In genomic region chr16:86670835-86671234, GRCh38 we compare ENCODE assay signal across 12 cellular contexts.
"Had no signal": no experiment of that assay in that cellular context is flagged by ENCODE, and none has a peak within 500 bp of the region (broad histone marks: within the 10 kb centered on the region; RNA-seq: fewer than 3 reads in every experiment).

No MANE protein-coding gene starts in this region.

- DNase-seq: activated CD4-positive, alpha-beta T cell treated with anti-CD3 and anti-CD28 coated beads, Interleukin-2, amount 50 U/mL, for 4 hours; activated gamma-delta T cell; cortex of kidney; effector CD8-positive, alpha-beta T cell; mesendoderm; naive thymus-derived CD8-positive, alpha-beta T cell; stimulated activated CD4-positive, alpha-beta T cell treated with anti-CD3 and anti-CD28 coated beads, Interleukin-2, amount 100 ng/mL, for 24 hours; stimulated activated naive CD4-positive, alpha-beta T cell treated with Interleukin-2 at 50 U/mL for 16 hours; thyroid gland had no signal

- H3K4me1 ChIP-seq: thyroid gland had no signal

- H3K27me3 ChIP-seq: ascending aorta, thyroid gland had no signal

- H3K4me3 ChIP-seq: ascending aorta, thyroid gland had no signal

- ATAC-seq: esophagus mucosa; naive thymus-derived CD8-positive, alpha-beta T cell had no signal

- H3K36me3 ChIP-seq: ascending aorta, thyroid gland had no signal

- H3K27ac ChIP-seq: thyroid gland, VCaP had no signal

- H3K9me3 ChIP-seq: ascending aorta, thyroid gland had no signal
